Comparison of ENCODE assay signal across 8 cellular contexts in genomic region chr6:149318581-149319286, GRCh38. TPM values are rescaled to one million over a fixed set of nuclear protein-coding genes. Genes with fewer than 3 reads are reported as not detected.
DNase-seq lines count a peak whose midpoint lies in the region; ATAC-seq, FAIRE-seq and TF ChIP-seq lines count a peak whose summit lies in the region.

No MANE protein-coding gene starts in this region.

- 2 to 3% methylated on average over 12 to 14 of the region's 14 CpGs for WGBS in esophagus squamous epithelium, 2 donors

- peak overlapping the region; percentile 84 to 97 (median 95) for H3K4me3 ChIP-seq in esophagus squamous epithelium

- POLR2A ChIA-PET in HEK293T (lab: Yijun Ruan, JAX): no interaction called here

- peaks cover 0 to 50% (median 8%) of the 10 kb centered on the region in 3 donors for H3K4me1 ChIP-seq in esophagus squamous epithelium

- TF ChIP-seq POLR2A in esophagus squamous epithelium (IDR thresholded peaks at IDR 0.05): peak in 1 of 4 donors; percentile 10

- H3K4me1 Mint-ChIP-seq in T-helper 17 cell (peaks cover 26% of the 10 kb centered on the region), osteocyte (ENCODE audit: unreplicated experiment) (peaks cover 48% of the 10 kb centered on the region)

- no peaks in the 10 kb centered on the region for H3K36me3 ChIP-seq in esophagus squamous epithelium

- no peaks in the 10 kb centered on the region for H3K27me3 Mint-ChIP-seq in T-helper 17 cell
- peaks cover 2% of the 10 kb centered on the region for H3K27me3 Mint-ChIP-seq in osteocyte (ENCODE audit: unreplicated experiment)

- H3K27me3 ChIP-seq in esophagus squamous epithelium: peaks cover 0 to 20% (median 0%) of the 10 kb centered on the region in 4 donors

- H3K27ac ChIP-seq in esophagus squamous epithelium: peak overlapping the region; percentile 96 to 98 (median 97)

- intact Hi-C loops in esophagus squamous epithelium (cut with DNase I): no loop called here

- H3K4me3 Mint-ChIP-seq in T-helper 17 cell (peak overlapping the region; percentile 98), osteocyte (ENCODE audit: unreplicated experiment) (peak overlapping the region; percentile 80)

- CTCF ChIA-PET in HEK293T (lab: Yijun Ruan, JAX): no interaction called here

- H3K36me3 Mint-ChIP-seq in T-helper 17 cell (ENCODE audit: low read depth) (peaks cover 4% of the 10 kb centered on the region), osteocyte (ENCODE audit: unreplicated experiment) (no peaks in the 10 kb centered on the region)

- DNase-seq in stimulated activated CD8-positive, alpha-beta memory T cell treated with anti-CD3 and anti-CD28 coated beads, Interleukin-15, amount 100 ng/mL, for 1 hour (ENCODE audit: low read depth): peak; percentile 6
- DNase-seq in stimulated activated CD8-positive, alpha-beta memory T cell treated with anti-CD3 and anti-CD28 coated beads, Interleukin-4, amount 100 ng/mL, for 48 hours: no peak
- DNase-seq in T-helper 17 cell: peak in 1 of 3 donors; percentile 27
- DNase-seq in esophagus squamous epithelium (lab: John Stamatoyannopoulos, UW): no peak
- DNase-seq in osteocyte (ENCODE audit: extremely low spot score, unreplicated experiment): no peak
- DNase-seq in D721Med (ENCODE audit: insufficient read length, low spot score): no peak
- no peak for DNase-seq in HEK293T (ENCODE audit: extremely low spot score)

- no peak for FAIRE-seq in D721Med (lab: Jason Lieb, UNC)

- H3K9me3 ChIP-seq in T-helper 17 cell (ENCODE audit: control insufficient read depth, low read length, poor library complexity, severe bottlenecking) (no peaks in the 10 kb centered on the region), esophagus squamous epithelium (no peaks in the 10 kb centered on the region)

- ATAC-seq in HG03097 (IDR thresholded peaks at IDR 0.05; ENCODE audit: low FRiP score, unreplicated experiment) (peak; percentile 1), T-helper 17 cell (peak; percentile 26)

- TF ChIP-seq CTCF in esophagus squamous epithelium (IDR thresholded peaks at IDR 0.05) (peak in 1 of 6 experiments; percentile 10), osteocyte (IDR thresholded peaks at IDR 0.05) (no peak), D721Med (IDR thresholded peaks at IDR 0.05; ENCODE audit: insufficient read depth, missing control alignments) (no peak)

- H3K27ac Mint-ChIP-seq in T-helper 17 cell: peak overlapping the region; percentile 97
- H3K27ac Mint-ChIP-seq in osteocyte (ENCODE audit: unreplicated experiment): peak overlapping the region; percentile 84

- H3K9me3 Mint-ChIP-seq in osteocyte (ENCODE audit: unreplicated experiment): no peaks in the 10 kb centered on the region

TF ChIP-seq in HEK293T, 16 proteins besides CTCF, POLR2A, EP300 and RAD21:
- no peak for TF ChIP-seq ZNF384 (IDR thresholded peaks at IDR 0.05)
- no peak for TF ChIP-seq PKNOX1 (IDR thresholded peaks at IDR 0.05)
- no peak for TF ChIP-seq HDGF (IDR thresholded peaks at IDR 0.05; ENCODE audit: borderline replicate concordance)
- TF ChIP-seq FOXK2 (IDR thresholded peaks at IDR 0.05): no peak
- TF ChIP-seq FOXM1 (IDR thresholded peaks at IDR 0.05; ENCODE audit: borderline replicate concordance): no peak
- TF ChIP-seq SUZ12 (IDR thresholded peaks at IDR 0.05): no peak
- TF ChIP-seq TARDBP (IDR thresholded peaks at IDR 0.05): no peak
- no peak for TF ChIP-seq ARNT (IDR thresholded peaks at IDR 0.05)
- TF ChIP-seq LEF1 (IDR thresholded peaks at IDR 0.05; ENCODE audit: borderline replicate concordance): no peak
- no peak for TF ChIP-seq SP1 (IDR thresholded peaks at IDR 0.05)
- TF ChIP-seq FOXA1 (IDR thresholded peaks at IDR 0.05): no peak
- no peak for TF ChIP-seq BHLHE40 (IDR thresholded peaks at IDR 0.05; ENCODE audit: borderline replicate concordance)
- no peak for TF ChIP-seq NFRKB (IDR thresholded peaks at IDR 0.05)
- no peak for TF ChIP-seq ELF4 (IDR thresholded peaks at IDR 0.05)

RNA-seq across cellular contexts. Expression of gene TAB2, which starts 1.2 kb away (rescaled TPM):
- total RNA-seq in T-helper 17 cell (100 to 1,000 TPM; 192 to 199 TPM), esophagus squamous epithelium (10 to 100 TPM; 27.6 to 47.1 (median 31.0) TPM), osteocyte (50.6 and 53.8 TPM in 2 replicates)
